ENCODE assay signal across 7 cellular contexts in genomic region chr7:132115028-132115427, GRCh38.
"Had no signal": no experiment of that assay in that cellular context is flagged by ENCODE, and none has a peak within 500 bp of the region (broad histone marks: within the 10 kb centered on the region; RNA-seq: fewer than 3 reads in every experiment).

No MANE protein-coding gene starts in this region.

- H3K4me3 ChIP-seq: K562 had no signal

- H3K4me1 Mint-ChIP-seq: IgD-negative memory B cell had no signal

- FAIRE-seq: HepG2, HTR-8/SVneo, K562 had no signal

- ATAC-seq: HepG2 had no signal

- DNase-seq: IMR-90, KBM-7 had no signal

- H3K27ac ChIP-seq: HL-60 had no signal

- H3K36me3 Mint-ChIP-seq: IgD-negative memory B cell had no signal

- H3K4me3 Mint-ChIP-seq: IgD-negative memory B cell had no signal

- H3K27ac Mint-ChIP-seq: IgD-negative memory B cell had no signal
